ENCODE assay signal across 8 cellular contexts in the genomic region with DNA sequence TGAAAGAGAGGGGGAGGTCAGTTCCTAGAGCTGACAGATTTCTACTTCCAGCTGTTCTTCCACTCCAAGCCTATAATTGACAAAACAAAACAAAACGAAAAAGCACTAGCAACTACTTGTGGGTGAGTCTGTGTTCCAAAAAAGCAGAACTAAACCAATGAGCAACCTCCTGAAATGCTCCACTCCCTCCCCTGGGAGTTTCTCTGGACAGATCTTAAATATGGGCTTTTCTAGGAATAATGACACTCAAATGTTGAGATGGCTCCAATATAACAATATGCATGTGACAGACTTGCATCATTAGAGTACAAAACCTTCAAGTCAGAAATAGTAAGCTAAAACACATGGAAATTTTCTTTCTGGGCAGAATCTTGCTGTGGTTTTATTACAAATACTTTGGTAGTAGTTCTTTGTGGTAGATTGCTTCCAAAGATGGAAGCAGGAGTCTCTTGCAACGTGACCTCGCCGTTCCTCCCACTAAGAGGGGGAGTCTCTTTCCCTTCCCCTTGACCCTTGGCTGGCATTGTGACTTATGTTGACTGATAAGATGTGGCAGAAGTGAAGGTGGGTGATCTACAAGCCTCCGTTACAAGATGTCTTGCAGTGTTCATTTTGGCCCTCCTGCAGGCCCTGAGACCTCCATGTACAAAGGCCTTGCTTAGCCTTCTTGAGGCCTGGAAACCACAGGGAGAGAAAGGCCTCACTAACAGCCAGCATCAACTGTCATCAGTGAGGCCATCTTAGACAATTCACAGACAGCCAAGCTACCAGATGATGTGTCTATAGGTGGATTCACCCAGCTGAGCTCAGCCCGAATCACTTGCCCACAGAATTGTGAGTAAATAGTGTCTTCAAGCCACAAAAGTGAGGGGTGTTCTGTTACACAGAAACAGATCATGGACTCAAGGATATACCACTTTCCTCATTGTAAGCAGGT.
DNase-seq lines count a peak whose midpoint lies in the region; ATAC-seq and TF ChIP-seq lines count a peak whose summit lies in the region.

No MANE protein-coding gene starts in this region.

- no peak overlapping the region for H4K8ac ChIP-seq in trophoblast cell (ENCODE audit: low read depth, low read length)

- H3K23ac ChIP-seq in trophoblast cell (ENCODE audit: low read length), result no peak overlapping the region

- no peak for TF ChIP-seq CTCF in epithelial cell of esophagus (IDR thresholded peaks at IDR 0.05; ENCODE audit: insufficient read depth, low read depth, low read length, missing control alignments)

- H2AK5ac ChIP-seq in trophoblast cell (ENCODE audit: low read length), result no peak overlapping the region

- no peak overlapping the region for H3K4me2 ChIP-seq in trophoblast cell (ENCODE audit: low read length)

- peak; percentile 45 for DNase-seq in GM04504 (ENCODE audit: low read depth)
- DNase-seq in NCI-H69 (lab: John Stamatoyannopoulos, UW), result peak; percentile 37
- peak; percentile 27 for DNase-seq in epithelial cell of esophagus (ENCODE audit: low read depth)
- DNase-seq in sciatic nerve (ENCODE audit: low spot score), result no peak
- DNase-seq in trophoblast cell, result no peak
- DNase-seq in HT-29 (ENCODE audit: low spot score), result no peak

- WGBS in trophoblast cell (ENCODE audit: extremely low coverage, insufficient coverage, insufficient read length), result no CpG with 5 or more reads among the region's 6 CpGs

- no peaks in the 10 kb centered on the region for H3K36me3 ChIP-seq in trophoblast cell (ENCODE audit: control insufficient read depth in 1 of 2, insufficient read depth in 2 of 2, low read length in 2 of 2)

- no peak overlapping the region for H3K4me3 ChIP-seq in epithelial cell of esophagus (ENCODE audit: low read length)
- no peak overlapping the region for H3K4me3 ChIP-seq in trophoblast cell (ENCODE audit: low read depth, low read length)

- no peak overlapping the region for H3K9ac ChIP-seq in trophoblast cell (ENCODE audit: low read length)

- no peaks in the 10 kb centered on the region for H3K27me3 ChIP-seq in trophoblast cell (ENCODE audit: insufficient read depth, low read length)

- peaks cover 7 to 14% of the 10 kb centered on the region in 2 experiments for H3K4me1 ChIP-seq in trophoblast cell (ENCODE audit: control insufficient read depth in 1 of 2, insufficient read depth in 2 of 2, low read length in 2 of 2)

- intact Hi-C loops in sciatic nerve (cut with DNase I), result no loop called here

- H2BK120ac ChIP-seq in trophoblast cell (ENCODE audit: insufficient read depth, low read length, poor library complexity), result no peak overlapping the region

- H4K12ac ChIP-seq in trophoblast cell (ENCODE audit: low read depth, low read length), result no peak overlapping the region

- H3K4ac ChIP-seq in trophoblast cell (ENCODE audit: low read depth, low read length), result no peak overlapping the region

- no peak overlapping the region for H3K27ac ChIP-seq in trophoblast cell (ENCODE audit: low read depth, low read length)

- H3K14ac ChIP-seq in trophoblast cell (ENCODE audit: low read length), result no peak overlapping the region

- no peak overlapping the region for H4K91ac ChIP-seq in trophoblast cell (ENCODE audit: low read depth, low read length)

- no peaks in the 10 kb centered on the region for H3K79me2 ChIP-seq in trophoblast cell (ENCODE audit: control insufficient read depth, insufficient read depth, low read length, poor library complexity)

- H3K18ac ChIP-seq in trophoblast cell (ENCODE audit: low read length), result no peak overlapping the region

- no peak overlapping the region for H2AFZ ChIP-seq in trophoblast cell (ENCODE audit: insufficient read depth, low read length, poor library complexity)

- ATAC-seq in sciatic nerve, result peak; percentile 73
- ATAC-seq in HG03025 (IDR thresholded peaks at IDR 0.05; ENCODE audit: low FRiP score, unreplicated experiment), result no peak
- ATAC-seq in HG02610 (IDR thresholded peaks at IDR 0.05; ENCODE audit: unreplicated experiment), result no peak

- H2BK12ac ChIP-seq in trophoblast cell (ENCODE audit: low read length), result no peak overlapping the region

- H3K9me3 ChIP-seq in trophoblast cell (ENCODE audit: insufficient read depth, low read depth, low read length), result no peaks in the 10 kb centered on the region

- H2BK5ac ChIP-seq in trophoblast cell (ENCODE audit: low read depth, low read length, poor library complexity), result no peak overlapping the region

- H3K79me1 ChIP-seq in trophoblast cell (ENCODE audit: low read length), result peaks cover 4% of the 10 kb centered on the region

Comparison
In these comparisons a context has a peak if more than half of its experiments do, and no peak if none do; other contexts are left out.
1. DNase-seq: peak in GM04504 (single experiment), NCI-H69 (single experiment) and epithelial cell of esophagus (single experiment); none in sciatic nerve (single experiment), trophoblast cell (0 of 2) and HT-29 (single experiment).